In the genomic region with DNA sequence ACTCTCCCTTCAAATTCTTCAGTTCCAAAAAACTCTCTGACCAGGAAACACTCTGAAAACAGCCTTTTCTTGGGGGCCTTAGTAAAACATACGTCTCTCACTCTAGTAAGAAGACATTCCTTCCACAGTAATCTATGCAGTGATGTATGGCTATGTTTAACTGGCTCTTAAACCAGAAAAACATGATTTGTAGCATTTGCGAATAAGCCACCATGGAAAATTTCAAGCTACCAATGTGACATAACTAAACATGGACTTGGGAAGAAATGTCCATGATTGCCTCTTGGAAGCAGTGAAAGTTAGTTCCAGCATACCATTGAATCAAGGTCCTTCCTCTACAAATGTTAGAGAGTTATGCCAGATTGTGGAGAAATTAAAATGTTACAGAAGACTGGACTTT, we compare ENCODE assay signal across 26 cellular contexts.
"Had no signal": no experiment of that assay in that cellular context is flagged by ENCODE, and none has a peak within 500 bp of the region (broad histone marks: within the 10 kb centered on the region; RNA-seq: fewer than 3 reads in every experiment).

No MANE protein-coding gene starts in this region.

- H3K9me3 ChIP-seq: colonic mucosa, testis had no signal

- H3K79me2 ChIP-seq: parathyroid adenoma had no signal

- H3K4me1 ChIP-seq: colonic mucosa, gastroesophageal sphincter had no signal

- H3K27me3 ChIP-seq: ascending aorta, cardiac muscle cell, colonic mucosa, dorsolateral prefrontal cortex, gastroesophageal sphincter, right atrium auricular region, testis, upper lobe of left lung, vagina had no signal

- H2AFZ ChIP-seq: parathyroid adenoma had no signal

- ATAC-seq: activated CD4-positive, CD25-positive, alpha-beta regulatory T cell treated with anti-CD3 and anti-CD28 coated beads, Interleukin-2, amount 50 U/mL, for 24 hours; gastroesophageal sphincter; left colon had no signal

- H3K9ac ChIP-seq: parathyroid adenoma had no signal

- DNase-seq: activated CD4-positive, alpha-beta T cell treated with anti-CD3 and anti-CD28 coated beads for 48 hours; activated CD4-positive, alpha-beta T cell treated with anti-CD3 and anti-CD28 coated beads, Interleukin-2, amount 50 U/mL, for 48 hours; activated CD8-positive, alpha-beta memory T cell treated with anti-CD3 and anti-CD28 coated beads for 24 hours; activated effector memory CD4-positive, alpha-beta T cell treated with Interleukin-2 at 50 U/mL for 16 hours; activated naive CD4-positive, alpha-beta T cell treated with Interleukin-2 at 50 U/mL for 16 hours; cerebellar nuclear complex; colonic mucosa; dorsolateral prefrontal cortex; effector memory CD4-positive, alpha-beta T cell; hippocampal formation; left colon; mammary epithelial cell; naive B cell; stimulated activated CD4-positive, alpha-beta T cell treated with anti-CD3 and anti-CD28 coated beads, Interleukin-15, amount 100 ng/mL, for 24 hours; stimulated activated CD4-positive, alpha-beta T cell treated with anti-CD3 and anti-CD28 coated beads, Interleukin-2, amount 100 ng/mL, for 24 hours; stimulated activated naive CD4-positive, alpha-beta T cell treated with Interleukin-2 at 50 U/mL for 16 hours; testis; upper lobe of left lung had no signal

- H3K4me3 ChIP-seq: ascending aorta, cardiac muscle cell, colonic mucosa, dorsolateral prefrontal cortex, gastroesophageal sphincter, right atrium auricular region, testis, upper lobe of left lung, vagina had no signal

- FAIRE-seq: keratinocyte had no signal

- H3K36me3 ChIP-seq: ascending aorta, cardiac muscle cell, colonic mucosa, gastroesophageal sphincter, right atrium auricular region, upper lobe of left lung, vagina had no signal

- H3K27ac ChIP-seq: ascending aorta, cardiac muscle cell, colonic mucosa, dorsolateral prefrontal cortex, gastroesophageal sphincter, parathyroid adenoma, right atrium auricular region, testis, upper lobe of left lung, vagina had no signal
